In genomic region chr6:22129751-22130150, GRCh38 we compare ENCODE assay signal across 40 cellular contexts.
"Had no signal": no experiment of that assay in that cellular context is flagged by ENCODE, and none has a peak within 500 bp of the region (broad histone marks: within the 10 kb centered on the region; RNA-seq: fewer than 3 reads in every experiment).

No MANE protein-coding gene starts in this region.

- H3K4me3 Mint-ChIP-seq: activated CD4-positive, alpha-beta memory T cell treated with anti-CD3 and anti-CD28 coated beads for 36 hours; activated CD4-positive, alpha-beta T cell treated with anti-CD3 and anti-CD28 coated beads for 36 hours; activated CD4-positive, alpha-beta T cell treated with anti-CD3 and anti-CD28 coated beads, Interleukin-2, amount 10 ng/mL, durations not matched to agents 7 days and 5 days; activated CD8-positive, alpha-beta T cell treated with anti-CD3 and anti-CD28 coated beads for 36 hours; activated naive CD4-positive, alpha-beta T cell treated with anti-CD3 and anti-CD28 coated beads for 36 hours; activated naive CD8-positive, alpha-beta T cell treated with anti-CD3 and anti-CD28 coated beads for 36 hours; activated T-cell treated with anti-CD3 and anti-CD28 coated beads, Interleukin-2, amount 50 U/mL, for 4 hours; activated T-cell treated with anti-CD3 and anti-CD28 coated beads, Interleukin-2, amount 50 U/mL, for 72 hours; activated T-helper 1 cell treated with anti-CD3 and anti-CD28 coated beads, Interleukin-12 subunit alpha, Interleukin-12 subunit beta, Interleukin-2, Interleukin-4 antibody, amounts not matched to agents 30 ng/mL and 10 ng/mL and 1 ng/mL, durations not matched to agents 14 hours and 24 hours and 36 hours; activated T-helper 17 cell treated with anti-CD3 and anti-CD28 coated beads, Interleukin-2, amount 50 U/mL, for 72 hours; central memory CD8-positive, alpha-beta T cell; T-helper 1 cell treated with Interleukin-12 subunit alpha and Interleukin-12 subunit beta and Interleukin-4 antibody, amounts not matched to agents 30 μg/mL and 1 μg/mL, for 36 hours; T-helper 2 cell treated with Interferon-gamma antibody and Interleukin-4, amounts not matched to agents 5 μg/mL and 100 μg/mL, for 36 hours had no signal

- H3K27me3 ChIP-seq: adrenal gland, body of pancreas, brain microvascular endothelial cell, breast epithelium had no signal

- H3K27me3 Mint-ChIP-seq: activated CD4-positive, alpha-beta memory T cell treated with anti-CD3 and anti-CD28 coated beads for 36 hours; activated CD4-positive, alpha-beta T cell treated with anti-CD3 and anti-CD28 coated beads for 36 hours; activated CD4-positive, alpha-beta T cell treated with anti-CD3 and anti-CD28 coated beads, Interleukin-2, amount 10 ng/mL, durations not matched to agents 7 days and 5 days; activated naive CD8-positive, alpha-beta T cell treated with anti-CD3 and anti-CD28 coated beads for 36 hours; activated T-helper 17 cell treated with anti-CD3 and anti-CD28 coated beads, Interleukin-2, amount 50 U/mL, for 72 hours; central memory CD8-positive, alpha-beta T cell had no signal

- FAIRE-seq: astrocyte, TTC549 had no signal

- H3K36me3 ChIP-seq: adrenal gland, brain microvascular endothelial cell, breast epithelium had no signal

- H3K4me1 Mint-ChIP-seq: activated CD4-positive, alpha-beta T cell treated with anti-CD3 and anti-CD28 coated beads for 36 hours; activated CD4-positive, alpha-beta T cell treated with anti-CD3 and anti-CD28 coated beads, Interleukin-2, amount 10 ng/mL, durations not matched to agents 7 days and 5 days; activated naive CD8-positive, alpha-beta T cell treated with anti-CD3 and anti-CD28 coated beads for 36 hours; activated T-helper 17 cell treated with anti-CD3 and anti-CD28 coated beads, Interleukin-2, amount 50 U/mL, for 72 hours; central memory CD8-positive, alpha-beta T cell had no signal

- H3K27ac ChIP-seq: adrenal gland, body of pancreas, brain microvascular endothelial cell, breast epithelium, VCaP had no signal

- ATAC-seq: activated CD4-positive, alpha-beta T cell treated with anti-CD3 and anti-CD28 coated beads for 36 hours; activated CD4-positive, CD25-positive, alpha-beta regulatory T cell treated with anti-CD3 and anti-CD28 coated beads, Interleukin-2, amount 50 U/mL, for 24 hours; activated CD8-positive, alpha-beta T cell treated with anti-CD3 and anti-CD28 coated beads for 36 hours; activated naive CD4-positive, alpha-beta T cell treated with anti-CD3 and anti-CD28 coated beads, Interleukin-2, amount 50 U/mL, for 72 hours; activated T-cell treated with anti-CD3 and anti-CD28 coated beads, Interleukin-2, amount 50 U/mL, for 4 hours; activated T-cell treated with anti-CD3 and anti-CD28 coated beads, Interleukin-2, amount 50 U/mL, for 72 hours; activated T-helper 17 cell treated with anti-CD3 and anti-CD28 coated beads, Interleukin-2, amount 50 U/mL, for 72 hours; body of pancreas had no signal

- H3K27ac Mint-ChIP-seq: activated CD4-positive, alpha-beta memory T cell treated with anti-CD3 and anti-CD28 coated beads for 36 hours; activated CD4-positive, alpha-beta T cell treated with anti-CD3 and anti-CD28 coated beads for 36 hours; activated CD4-positive, alpha-beta T cell treated with anti-CD3 and anti-CD28 coated beads, Interleukin-2, amount 10 ng/mL, durations not matched to agents 7 days and 5 days; activated CD8-positive, alpha-beta T cell treated with anti-CD3 and anti-CD28 coated beads for 36 hours; activated naive CD4-positive, alpha-beta T cell treated with anti-CD3 and anti-CD28 coated beads for 36 hours; activated naive CD4-positive, alpha-beta T cell treated with anti-CD3 and anti-CD28 coated beads, Interleukin-2, amount 50 U/mL, for 72 hours; activated naive CD8-positive, alpha-beta T cell treated with anti-CD3 and anti-CD28 coated beads for 36 hours; activated T-cell treated with anti-CD3 and anti-CD28 coated beads, Interleukin-2, amount 50 U/mL, for 72 hours; activated T-helper 1 cell treated with anti-CD3 and anti-CD28 coated beads, Interleukin-12 subunit alpha, Interleukin-12 subunit beta, Interleukin-2, Interleukin-4 antibody, amounts not matched to agents 30 ng/mL and 10 ng/mL and 1 ng/mL, durations not matched to agents 14 hours and 24 hours and 36 hours; activated T-helper 17 cell treated with anti-CD3 and anti-CD28 coated beads, Interleukin-2, amount 50 U/mL, for 72 hours; T-helper 1 cell treated with Interleukin-12 subunit alpha and Interleukin-12 subunit beta and Interleukin-4 antibody, amounts not matched to agents 30 μg/mL and 1 μg/mL, for 36 hours; T-helper 2 cell treated with Interferon-gamma antibody and Interleukin-4, amounts not matched to agents 5 μg/mL and 100 μg/mL, for 36 hours had no signal

- H3K4me1 ChIP-seq: adrenal gland, body of pancreas, breast epithelium had no signal

- H3K4me3 ChIP-seq: adrenal gland, body of pancreas, breast epithelium had no signal

- DNase-seq: activated CD4-positive, alpha-beta memory T cell treated with anti-CD3 and anti-CD28 coated beads for 36 hours; activated CD4-positive, alpha-beta T cell treated with anti-CD3 and anti-CD28 coated beads for 1 hour; activated CD4-positive, alpha-beta T cell treated with anti-CD3 and anti-CD28 coated beads for 36 hours; activated CD4-positive, alpha-beta T cell treated with anti-CD3 and anti-CD28 coated beads for 48 hours; activated CD4-positive, alpha-beta T cell treated with anti-CD3 and anti-CD28 coated beads, Interleukin-2, amount 10 ng/mL, durations not matched to agents 7 days and 5 days; activated CD4-positive, alpha-beta T cell treated with anti-CD3 and anti-CD28 coated beads, Interleukin-2, amount 50 U/mL, for 4 hours; activated CD4-positive, CD25-positive, alpha-beta regulatory T cell; activated CD8-positive, alpha-beta memory T cell treated with anti-CD3 and anti-CD28 coated beads, Interleukin-2, amount 50 U/mL, for 4 hours; activated CD8-positive, alpha-beta T cell treated with anti-CD3 and anti-CD28 coated beads for 36 hours; activated effector memory CD4-positive, alpha-beta T cell treated with anti-CD3 and anti-CD28 coated beads, Interleukin-2, amount 50 U/mL, for 16 hours; activated gamma-delta T cell treated with Interleukin-2 at 50 U/mL for 16 hours; activated naive CD4-positive, alpha-beta T cell; activated naive CD4-positive, alpha-beta T cell treated with anti-CD3 and anti-CD28 coated beads for 36 hours; activated naive CD4-positive, alpha-beta T cell treated with anti-CD3 and anti-CD28 coated beads, Interleukin-2, amount 50 U/mL, for 16 hours; activated naive CD8-positive, alpha-beta T cell treated with anti-CD3 and anti-CD28 coated beads for 36 hours; activated T-cell treated with anti-CD3 and anti-CD28 coated beads for 4 hours; activated T-cell treated with anti-CD3 and anti-CD28 coated beads, Interleukin-2, amount 50 U/mL, for 1 hour; activated T-cell treated with anti-CD3 and anti-CD28 coated beads, Interleukin-2, amount 50 U/mL, for 4 hours; activated T-cell treated with anti-CD3 and anti-CD28 coated beads, Interleukin-2, amount 50 U/mL, for 72 hours; adrenal gland; amniotic stem cell; aorta; body of pancreas; brain microvascular endothelial cell; caudate nucleus; cerebellar nuclear complex; T-helper 1 cell; T-helper 2 cell; T-helper 9 cell had no signal

- H3K36me3 Mint-ChIP-seq: activated CD4-positive, alpha-beta memory T cell treated with anti-CD3 and anti-CD28 coated beads for 36 hours; activated naive CD8-positive, alpha-beta T cell treated with anti-CD3 and anti-CD28 coated beads for 36 hours had no signal
